Comparison of ENCODE assay signal across 32 cellular contexts in the genomic region with DNA sequence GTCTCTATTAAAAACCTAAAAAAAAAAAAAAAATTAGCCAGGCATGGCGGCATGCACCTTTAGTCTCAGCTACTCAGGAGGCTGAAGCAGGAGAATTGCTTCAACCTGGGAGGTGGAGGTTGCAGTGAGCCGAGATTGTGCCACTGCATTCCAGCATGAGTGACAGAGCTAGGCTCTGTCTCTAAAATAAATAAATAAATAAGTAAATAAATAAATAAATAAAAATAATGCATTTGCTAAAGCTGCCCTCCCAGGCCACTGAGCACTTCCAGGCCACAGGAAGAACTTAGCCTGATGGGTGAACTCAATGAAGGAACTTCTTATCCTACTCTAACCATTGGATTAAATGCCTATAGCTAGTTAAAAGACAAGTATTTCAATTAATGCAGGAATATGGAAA.
DNase-seq lines count a peak whose midpoint lies in the region; ATAC-seq, FAIRE-seq and TF ChIP-seq lines count a peak whose summit lies in the region.
"Had no signal": no experiment of that assay in that cellular context is flagged by ENCODE, and none has a peak within 500 bp of the region (broad histone marks: within the 10 kb centered on the region; RNA-seq: fewer than 3 reads in every experiment).

No MANE protein-coding gene starts in this region.

- ATAC-seq in A549: no peak
- ATAC-seq: CD8-positive, alpha-beta T cell had no signal

- H3K4me3 ChIP-seq in A549 (no peak overlapping the region), HEK293 (ENCODE audit: low read depth, low read length) (no peak overlapping the region)
- H3K4me3 ChIP-seq: BLaER1; BLaER1 treated with 17β-estradiol and CSF1 and Interleukin-3, amounts not matched to agents 10 nM and 100 nM had no signal

- DNase-seq in A549 (ENCODE audit: low read depth in 1 of 2, low spot score in 1 of 2) (no peak), posterior vena cava (ENCODE audit: low spot score) (peak; percentile 34), SIG-M5 treated with dmso at 0.1 percent for 504 hours (lab: John Stamatoyannopoulos, UW; ENCODE audit: unreplicated experiment) (no peak), SK-N-DZ (ENCODE audit: low spot score) (no peak)
- DNase-seq in stimulated activated CD4-positive, alpha-beta T cell treated with anti-CD3 and anti-CD28 coated beads, Interleukin-4, amount 100 ng/mL, for 1 hour: no peak
- DNase-seq: 8988T; ACHN; AML-193; BE2C; C1 segment of cervical spinal cord; Caco-2; Calu3; CD4-positive, alpha-beta memory T cell; CD4-positive, alpha-beta T cell; CD4-positive, CD25-positive, alpha-beta regulatory T cell; CD8-positive, alpha-beta memory T cell; CD8-positive, alpha-beta T cell; COR-L47; DMS 273 treated with DMSO at 0.1 percent for 48 hours; DMS153; DMS53; DMS79; DMS79 treated with DMSO at 0.1 percent for 48 hours; DND-41; EL had no signal

- H3K36me3 ChIP-seq in HEK293 (ENCODE audit: control insufficient read depth in 2 of 2, insufficient read depth in 1 of 2, low read length in 2 of 2): no peaks in the 10 kb centered on the region
- H3K36me3 ChIP-seq: BE2C; BLaER1; BLaER1 treated with 17β-estradiol and CSF1 and Interleukin-3, amounts not matched to agents 10 nM and 100 nM had no signal

- whole genome bisulfite sequencing in A549 (ENCODE audit: missing lambda C conversion rate): 39% methylated on average over 2 of the region's 2 CpGs

- POLR2A ChIA-PET in A549 (lab: Yijun Ruan, JAX): no interaction called here
- POLR2A ChIA-PET in HEK293 (lab: Yijun Ruan, JAX): no interaction called here

- intact Hi-C loops in posterior vena cava (cut with DNase I): no loop called here

- H3K9me3 ChIP-seq in A549: no peaks in the 10 kb centered on the region
- H3K9me3 ChIP-seq in HEK293 (ENCODE audit: control insufficient read depth, insufficient read depth, low read depth, low read length): no peaks in the 10 kb centered on the region
- H3K9me3 ChIP-seq: BE2C; BLaER1; BLaER1 treated with 17β-estradiol and CSF1 and Interleukin-3, amounts not matched to agents 10 nM and 100 nM; Caco-2 had no signal

- no peak for TF ChIP-seq RAD21 in A549 (conservative IDR thresholded peaks at IDR 0.05 in 1 of 2, IDR thresholded peaks at IDR 0.05 in 1 of 2)

- TF ChIP-seq CTCF in A549 (IDR thresholded peaks at IDR 0.05): no peak
- no peak for TF ChIP-seq CTCF in HEK293 (tag by site-specific recombination; IDR thresholded peaks at IDR 0.05)

- no peak overlapping the region for H3K4me2 ChIP-seq in A549
- H3K4me2 ChIP-seq: BLaER1; BLaER1 treated with 17β-estradiol and CSF1 and Interleukin-3, amounts not matched to agents 10 nM and 100 nM had no signal

- H3K4me1 ChIP-seq in A549: no peaks in the 10 kb centered on the region
- no peaks in the 10 kb centered on the region for H3K4me1 ChIP-seq in HEK293 (ENCODE audit: control insufficient read depth, insufficient read depth, low read length)
- H3K4me1 ChIP-seq: BE2C, Caco-2 had no signal

- TF ChIP-seq EP300 in A549 (IDR thresholded peaks at IDR 0.05): no peak

- CTCF ChIA-PET in A549 (lab: Yijun Ruan, JAX) (no interaction called here), HEK293 (lab: Yijun Ruan, JAX) (interaction anchor here (0.6 to 0.7 kb wide), 2 partner anchors 126 to 272 kb away, joined by 3 read pairs; no protein-coding TSS in a partner anchor)

- TF ChIP-seq POLR2A in A549 (IDR thresholded peaks at IDR 0.05; ENCODE audit: low read length): no peak

- no peak for FAIRE-seq in A549 (lab: Jason Lieb, UNC)
- FAIRE-seq: A204.1, D721Med had no signal

- no peak overlapping the region for H3K27ac ChIP-seq in A549
- no peak overlapping the region for H3K27ac ChIP-seq in HEK293 (ENCODE audit: extremely low read depth, low read depth, low read length)
- H3K27ac ChIP-seq: 22Rv1; BLaER1; BLaER1 treated with 17β-estradiol and CSF1 and Interleukin-3, amounts not matched to agents 10 nM and 100 nM; C4-2B had no signal

TF ChIP-seq in A549, 52 proteins besides CTCF, POLR2A, EP300 and RAD21:
- no peak for TF ChIP-seq REST (IDR thresholded peaks at IDR 0.05)
- TF ChIP-seq ZC3H11A (IDR thresholded peaks at IDR 0.05): peak; percentile 70
- TF ChIP-seq NR3C1 (IDR thresholded peaks at IDR 0.05): no peak
- TF ChIP-seq EHMT2 (IDR thresholded peaks at IDR 0.05; ENCODE audit: low read depth): no peak

TF ChIP-seq in HEK293, 187 proteins besides CTCF, POLR2A, EP300 and RAD21 (continues in another document):
- TF ChIP-seq ZNF521 (tag by site-specific recombination; IDR thresholded peaks at IDR 0.05): no peak
- TF ChIP-seq, protein P1, sequence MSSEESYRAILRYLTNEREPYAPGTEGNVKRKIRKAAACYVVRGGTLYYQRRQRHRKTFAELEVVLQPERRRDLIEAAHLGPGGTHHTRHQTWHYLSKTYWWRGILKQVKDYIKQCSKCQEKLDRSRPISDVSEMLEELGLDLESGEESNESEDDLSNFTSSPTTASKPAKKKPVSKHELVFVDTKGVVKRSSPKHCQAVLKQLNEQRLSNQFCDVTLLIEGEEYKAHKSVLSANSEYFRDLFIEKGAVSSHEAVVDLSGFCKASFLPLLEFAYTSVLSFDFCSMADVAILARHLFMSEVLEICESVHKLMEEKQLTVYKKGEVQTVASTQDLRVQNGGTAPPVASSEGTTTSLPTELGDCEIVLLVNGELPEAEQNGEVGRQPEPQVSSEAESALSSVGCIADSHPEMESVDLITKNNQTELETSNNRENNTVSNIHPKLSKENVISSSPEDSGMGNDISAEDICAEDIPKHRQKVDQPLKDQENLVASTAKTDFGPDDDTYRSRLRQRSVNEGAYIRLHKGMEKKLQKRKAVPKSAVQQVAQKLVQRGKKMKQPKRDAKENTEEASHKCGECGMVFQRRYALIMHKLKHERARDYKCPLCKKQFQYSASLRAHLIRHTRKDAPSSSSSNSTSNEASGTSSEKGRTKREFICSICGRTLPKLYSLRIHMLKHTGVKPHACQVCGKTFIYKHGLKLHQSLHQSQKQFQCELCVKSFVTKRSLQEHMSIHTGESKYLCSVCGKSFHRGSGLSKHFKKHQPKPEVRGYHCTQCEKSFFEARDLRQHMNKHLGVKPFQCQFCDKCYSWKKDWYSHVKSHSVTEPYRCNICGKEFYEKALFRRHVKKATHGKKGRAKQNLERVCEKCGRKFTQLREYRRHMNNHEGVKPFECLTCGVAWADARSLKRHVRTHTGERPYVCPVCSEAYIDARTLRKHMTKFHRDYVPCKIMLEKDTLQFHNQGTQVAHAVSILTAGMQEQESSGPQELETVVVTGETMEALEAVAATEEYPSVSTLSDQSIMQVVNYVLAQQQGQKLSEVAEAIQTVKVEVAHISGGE (tag by site-specific recombination; conservative IDR thresholded peaks at IDR 0.05; ENCODE audit: low read depth): 0 out of 2 replicates have a peak, but pooled peaks have one; percentile 17
- TF ChIP-seq, protein P2, sequence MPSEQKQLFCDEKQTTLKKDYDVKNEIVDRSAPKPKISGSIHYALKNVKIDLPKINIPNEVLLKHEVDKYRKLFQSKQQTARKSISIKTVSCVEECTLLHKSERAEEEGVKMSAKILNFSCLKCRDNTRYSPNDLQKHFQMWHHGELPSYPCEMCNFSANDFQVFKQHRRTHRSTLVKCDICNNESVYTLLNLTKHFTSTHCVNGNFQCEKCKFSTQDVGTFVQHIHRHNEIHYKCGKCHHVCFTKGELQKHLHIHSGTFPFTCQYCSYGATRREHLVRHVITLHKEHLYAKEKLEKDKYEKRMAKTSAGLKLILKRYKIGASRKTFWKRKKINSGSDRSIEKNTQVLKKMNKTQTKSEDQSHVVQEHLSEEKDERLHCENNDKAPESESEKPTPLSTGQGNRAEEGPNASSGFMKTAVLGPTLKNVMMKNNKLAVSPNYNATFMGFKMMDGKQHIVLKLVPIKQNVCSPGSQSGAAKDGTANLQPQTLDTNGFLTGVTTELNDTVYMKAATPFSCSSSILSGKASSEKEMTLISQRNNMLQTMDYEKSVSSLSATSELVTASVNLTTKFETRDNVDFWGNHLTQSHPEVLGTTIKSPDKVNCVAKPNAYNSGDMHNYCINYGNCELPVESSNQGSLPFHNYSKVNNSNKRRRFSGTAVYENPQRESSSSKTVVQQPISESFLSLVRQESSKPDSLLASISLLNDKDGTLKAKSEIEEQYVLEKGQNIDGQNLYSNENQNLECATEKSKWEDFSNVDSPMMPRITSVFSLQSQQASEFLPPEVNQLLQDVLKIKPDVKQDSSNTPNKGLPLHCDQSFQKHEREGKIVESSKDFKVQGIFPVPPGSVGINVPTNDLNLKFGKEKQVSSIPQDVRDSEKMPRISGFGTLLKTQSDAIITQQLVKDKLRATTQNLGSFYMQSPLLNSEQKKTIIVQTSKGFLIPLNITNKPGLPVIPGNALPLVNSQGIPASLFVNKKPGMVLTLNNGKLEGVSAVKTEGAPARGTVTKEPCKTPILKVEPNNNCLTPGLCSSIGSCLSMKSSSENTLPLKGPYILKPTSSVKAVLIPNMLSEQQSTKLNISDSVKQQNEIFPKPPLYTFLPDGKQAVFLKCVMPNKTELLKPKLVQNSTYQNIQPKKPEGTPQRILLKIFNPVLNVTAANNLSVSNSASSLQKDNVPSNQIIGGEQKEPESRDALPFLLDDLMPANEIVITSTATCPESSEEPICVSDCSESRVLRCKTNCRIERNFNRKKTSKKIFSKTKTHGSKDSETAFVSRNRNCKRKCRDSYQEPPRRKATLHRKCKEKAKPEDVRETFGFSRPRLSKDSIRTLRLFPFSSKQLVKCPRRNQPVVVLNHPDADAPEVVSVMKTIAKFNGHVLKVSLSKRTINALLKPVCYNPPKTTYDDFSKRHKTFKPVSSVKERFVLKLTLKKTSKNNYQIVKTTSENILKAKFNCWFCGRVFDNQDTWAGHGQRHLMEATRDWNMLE (tag by site-specific recombination; conservative IDR thresholded peaks at IDR 0.05; ENCODE audit: low read depth): peak; percentile 31; the same call in 1 of the 2 replicates
- peak; percentile 53; the same call in 1 of the 2 replicates for TF ChIP-seq ZNF394 (tag by site-specific recombination; IDR thresholded peaks at IDR 0.05; ENCODE audit: borderline replicate concordance)
- TF ChIP-seq ZNF202 (tag by site-specific recombination; IDR thresholded peaks at IDR 0.05; ENCODE audit: borderline replicate concordance): peak; percentile 26; the same call in 1 of the 2 replicates
- TF ChIP-seq, protein P3, sequence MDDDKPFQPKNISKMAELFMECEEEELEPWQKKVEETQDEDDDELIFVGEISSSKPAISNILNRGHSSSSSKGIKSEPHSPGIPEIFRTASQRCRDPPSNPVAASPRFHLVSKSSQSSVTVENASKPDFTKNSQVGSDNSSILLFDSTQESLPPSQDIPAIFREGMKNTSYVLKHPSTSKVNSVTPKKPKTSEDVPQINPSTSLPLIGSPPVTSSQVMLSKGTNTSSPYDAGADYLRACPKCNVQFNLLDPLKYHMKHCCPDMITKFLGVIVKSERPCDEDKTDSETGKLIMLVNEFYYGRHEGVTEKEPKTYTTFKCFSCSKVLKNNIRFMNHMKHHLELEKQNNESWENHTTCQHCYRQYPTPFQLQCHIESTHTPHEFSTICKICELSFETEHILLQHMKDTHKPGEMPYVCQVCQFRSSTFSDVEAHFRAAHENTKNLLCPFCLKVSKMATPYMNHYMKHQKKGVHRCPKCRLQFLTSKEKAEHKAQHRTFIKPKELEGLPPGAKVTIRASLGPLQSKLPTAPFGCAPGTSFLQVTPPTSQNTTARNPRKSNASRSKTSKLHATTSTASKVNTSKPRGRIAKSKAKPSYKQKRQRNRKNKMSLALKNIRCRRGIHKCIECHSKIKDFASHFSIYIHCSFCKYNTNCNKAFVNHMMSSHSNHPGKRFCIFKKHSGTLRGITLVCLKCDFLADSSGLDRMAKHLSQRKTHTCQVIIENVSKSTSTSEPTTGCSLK (tag by site-specific recombination; IDR thresholded peaks at IDR 0.05): no peak
